In genomic region chr2:160062283-160063005, GRCh38 we compare ENCODE assay signal across 8 cellular contexts. TPM values are rescaled to one million over a fixed set of nuclear protein-coding genes. Genes with fewer than 3 reads are reported as not detected.
A peak's percentile ranks its signal among the peaks of the same experiment; 100 is the strongest.
DNase-seq lines count a peak whose midpoint lies in the region; ATAC-seq and TF ChIP-seq lines count a peak whose summit lies in the region.

Gene PLA2R1, minus strand, starts transcription at chr2:160062615. Its CDS starts 212 bp downstream, at chr2:160062403.

- peaks cover 14% of the 10 kb centered on the region for H3K4me1 ChIP-seq in mucosa of descending colon (ENCODE audit: low read depth)
- peaks cover 13 to 18% (median 14%) of the 10 kb centered on the region in 4 donors for H3K4me1 ChIP-seq in upper lobe of left lung

- no peak for TF ChIP-seq POLR2A in upper lobe of left lung (IDR thresholded peaks at IDR 0.05)

- peak; percentile 57 for DNase-seq in EL
- peak; percentile 77 for DNase-seq in RWPE1 (ENCODE audit: low spot score)
- DNase-seq in epithelial cell of proximal tubule (ENCODE audit: low read depth), result no peak
- peak; percentile 72 to 75 (median 73) for DNase-seq in mucosa of descending colon
- DNase-seq in upper lobe of left lung, result peak; percentile 28 to 89
- no peak for DNase-seq in middle frontal gyrus (ENCODE audit: extremely low spot score, low spot score)
- DNase-seq in NCI-H146 (lab: John Stamatoyannopoulos, UW), result no peak

- TF ChIP-seq CTCF in RWPE1 (conservative IDR thresholded peaks at IDR 0.05; ENCODE audit: low read depth) (no peak), epithelial cell of proximal tubule (conservative IDR thresholded peaks at IDR 0.05; ENCODE audit: low read depth, low read length) (no peak), mucosa of descending colon (IDR thresholded peaks at IDR 0.05) (no peak), upper lobe of left lung (IDR thresholded peaks at IDR 0.05) (no peak)

- no peaks in the 10 kb centered on the region for H3K36me3 ChIP-seq in mucosa of descending colon (ENCODE audit: low read depth)
- H3K36me3 ChIP-seq in upper lobe of left lung, result no peaks in the 10 kb centered on the region

- ATAC-seq in mucosa of descending colon, result peak; percentile 80
- peak; percentile 68 to 82 for ATAC-seq in upper lobe of left lung (ENCODE audit: low FRiP score in 2 of 2)
- ATAC-seq in GM18517 (IDR thresholded peaks at IDR 0.05; ENCODE audit: unreplicated experiment), result no peak

- H3K27me3 ChIP-seq in upper lobe of left lung, result peaks cover 0 to 12% (median 0%) of the 10 kb centered on the region in 4 donors

- 1 to 6% methylated on average over 18 to 24 of the region's 52 CpGs for WGBS in upper lobe of left lung, 2 donors

- H3K27ac ChIP-seq in RWPE1 (peak within 1 kb of the TSS; percentile 92), upper lobe of left lung (peak within 1 kb of the TSS in 3 of 4 donors; percentile 35 to 59 (median 56))

- intact Hi-C loops in mucosa of descending colon (cut with DNase I, micrococcal nuclease), result no loop called here

- CTCF ChIA-PET in RWPE1 (lab: Yijun Ruan, JAX), result interaction anchor here (0.6 to 0.7 kb wide), 2 partner anchors 23 to 208 kb away, joined by 3 to 5 read pairs; no protein-coding TSS in a partner anchor

- POLR2A ChIA-PET in RWPE1 (lab: Yijun Ruan, JAX; ENCODE audit: low non-redundant PET), result interaction anchor here (0.5 kb wide), 1 partner anchor 10 kb away, joined by 8 read pairs; no protein-coding TSS in a partner anchor

- no peak for TF ChIP-seq EP300 in upper lobe of left lung (IDR thresholded peaks at IDR 0.05)

- H3K4me3 ChIP-seq in epithelial cell of proximal tubule (ENCODE audit: low read depth, low read length), result peak within 1 kb of the TSS; percentile 79
- H3K4me3 ChIP-seq in mucosa of descending colon, result peak within 1 kb of the TSS; percentile 48
- H3K4me3 ChIP-seq in upper lobe of left lung, result peak within 1 kb of the TSS; percentile 59 to 87 (median 67)

- H3K9me3 ChIP-seq in mucosa of descending colon (no peaks in the 10 kb centered on the region), upper lobe of left lung (no peaks in the 10 kb centered on the region)

RNA-seq across cellular contexts. Expression of gene PLA2R1, which starts in this region (rescaled TPM):
- total RNA-seq in epithelial cell of proximal tubule (1.3 and 3.6 TPM in 2 replicates), mucosa of descending colon (10 to 100 TPM in 2 of 3 donors, 1 to 10 TPM in 1; 8.0 to 19.1 (median 11.1) TPM), upper lobe of left lung (10 to 100 TPM in 2 of 6 donors, 1 to 10 TPM in 4; 3.0 to 11.0 (median 5.9) TPM)

Comparison
In these comparisons a context has a peak if more than half of its experiments do, and no peak if none do; other contexts are left out.
1. DNase-seq: peak in EL (single experiment), RWPE1 (single experiment), mucosa of descending colon (3 of 3) and upper lobe of left lung (2 of 2); none in epithelial cell of proximal tubule (single experiment), middle frontal gyrus (single experiment) and NCI-H146 (single experiment).
2. Peak in every context shown above with its lines, with median percentiles within 50 percentile points of each other: H3K4me3 ChIP-seq.